In the genomic region with DNA sequence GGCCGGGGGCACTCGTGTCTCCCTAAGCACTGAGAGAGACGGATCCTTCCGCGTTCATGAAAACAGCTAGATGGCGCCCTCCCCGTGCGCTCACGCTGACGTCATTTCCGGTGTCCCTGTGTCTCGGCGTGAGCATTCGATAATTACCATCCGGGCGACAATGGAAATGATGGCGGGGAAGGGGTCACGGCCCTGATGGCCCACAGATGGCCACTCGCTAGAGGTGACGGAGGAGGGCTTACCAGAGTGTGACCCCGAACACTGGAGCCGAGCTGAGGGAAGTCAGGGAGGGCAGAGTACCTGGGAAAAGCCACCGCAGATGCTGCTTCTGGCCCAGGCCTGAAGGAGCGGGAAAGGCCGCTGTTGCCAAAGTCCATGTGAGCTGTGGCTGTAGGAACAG, we compare ENCODE assay signal across 1 cellular context.
TF ChIP-seq lines count a peak whose summit lies in the region.

No MANE protein-coding gene starts in this region.

TF ChIP-seq in WTC11, 78 proteins besides CTCF, POLR2A, EP300 and RAD21:
- TF ChIP-seq, protein P1, sequence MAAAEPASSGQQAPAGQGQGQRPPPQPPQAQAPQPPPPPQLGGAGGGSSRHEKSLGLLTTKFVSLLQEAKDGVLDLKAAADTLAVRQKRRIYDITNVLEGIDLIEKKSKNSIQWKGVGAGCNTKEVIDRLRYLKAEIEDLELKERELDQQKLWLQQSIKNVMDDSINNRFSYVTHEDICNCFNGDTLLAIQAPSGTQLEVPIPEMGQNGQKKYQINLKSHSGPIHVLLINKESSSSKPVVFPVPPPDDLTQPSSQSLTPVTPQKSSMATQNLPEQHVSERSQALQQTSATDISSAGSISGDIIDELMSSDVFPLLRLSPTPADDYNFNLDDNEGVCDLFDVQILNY (CRISPR knock-in tag; IDR thresholded peaks at IDR 0.05): no peak
- TF ChIP-seq, protein P2, sequence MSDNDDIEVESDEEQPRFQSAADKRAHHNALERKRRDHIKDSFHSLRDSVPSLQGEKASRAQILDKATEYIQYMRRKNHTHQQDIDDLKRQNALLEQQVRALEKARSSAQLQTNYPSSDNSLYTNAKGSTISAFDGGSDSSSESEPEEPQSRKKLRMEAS (CRISPR knock-in tag; IDR thresholded peaks at IDR 0.05): 0 out of 2 replicates have a peak, but pooled peaks have one; percentile 23
TF ChIP-seq in WTC11: peak in this region for 1.
